ENCODE assay signal across 6 cellular contexts in genomic region chr1:46248122-46248920, GRCh38. TPM values are rescaled to one million over a fixed set of nuclear protein-coding genes. Genes with fewer than 3 reads are reported as not detected.
DNase-seq lines count a peak whose midpoint lies in the region; ATAC-seq and TF ChIP-seq lines count a peak whose summit lies in the region.

No MANE protein-coding gene starts in this region.

- no peaks in the 10 kb centered on the region for H3K27me3 Mint-ChIP-seq in chondrocyte (ENCODE audit: low read depth)

- no peak for TF ChIP-seq CTCF in chondrocyte (IDR thresholded peaks at IDR 0.05)

- H3K27ac Mint-ChIP-seq in chondrocyte (ENCODE audit: unreplicated experiment), result peak overlapping the region; percentile 75

- H3K4me1 Mint-ChIP-seq in chondrocyte (ENCODE audit: low read depth), result peaks cover 20% of the 10 kb centered on the region

- H3K4me3 Mint-ChIP-seq in chondrocyte (ENCODE audit: unreplicated experiment), result peak overlapping the region; percentile 87

- peak; percentile 8 for DNase-seq in NCI-H1092 (lab: John Stamatoyannopoulos, UW)
- DNase-seq in NCI-H1092 treated with DMSO at 0.1 percent for 48 hours (lab: John Stamatoyannopoulos, UW), result no peak
- DNase-seq in NCI-H510A (lab: John Stamatoyannopoulos, UW), result peak; percentile 61
- DNase-seq in chondrocyte (ENCODE audit: low spot score), result no peak
- DNase-seq in pons (ENCODE audit: low spot score), result peak; percentile 19

- H3K9me3 Mint-ChIP-seq in chondrocyte (ENCODE audit: low read depth), result no peaks in the 10 kb centered on the region

- H3K36me3 Mint-ChIP-seq in chondrocyte (ENCODE audit: low read depth), result peaks cover 1% of the 10 kb centered on the region

- no peak for ATAC-seq in GM19452 (IDR thresholded peaks at IDR 0.05; ENCODE audit: unreplicated experiment)

RNA-seq across cellular contexts. Expression of gene RAD54L, which starts 0.8 kb away (rescaled TPM):
- total RNA-seq in chondrocyte, result 2.6 to 9.9 TPM (median 2.7 TPM) in 3 replicates

RNA-seq across cellular contexts. Expression of gene LURAP1, which starts 45.2 kb away (rescaled TPM):
- 3.8 to 4.1 TPM (median 4.0 TPM) in 3 replicates for total RNA-seq in chondrocyte

RNA-seq across cellular contexts. Expression of gene POMGNT1, which starts 50.1 kb away (rescaled TPM):
- total RNA-seq in chondrocyte, result 84.9 to 104 TPM (median 89.1 TPM) in 3 replicates

RNA-seq across cellular contexts. Expression of gene LRRC41, which starts 55.1 kb away (rescaled TPM):
- total RNA-seq in chondrocyte, result 82.0 to 96.8 TPM (median 82.9 TPM) in 3 replicates

RNA-seq across cellular contexts. Expression of gene UQCRH, which starts 55.2 kb away (rescaled TPM):
- total RNA-seq in chondrocyte, result 167 to 194 TPM (median 168 TPM) in 3 replicates

Comparison
In these comparisons a context has a peak if more than half of its experiments do, and no peak if none do; other contexts are left out.
1. DNase-seq: peak in NCI-H1092 (single experiment), NCI-H510A (single experiment) and pons (single experiment); none in NCI-H1092 treated with DMSO at 0.1 percent for 48 hours (single experiment) and chondrocyte (single experiment).